In the genomic region with DNA sequence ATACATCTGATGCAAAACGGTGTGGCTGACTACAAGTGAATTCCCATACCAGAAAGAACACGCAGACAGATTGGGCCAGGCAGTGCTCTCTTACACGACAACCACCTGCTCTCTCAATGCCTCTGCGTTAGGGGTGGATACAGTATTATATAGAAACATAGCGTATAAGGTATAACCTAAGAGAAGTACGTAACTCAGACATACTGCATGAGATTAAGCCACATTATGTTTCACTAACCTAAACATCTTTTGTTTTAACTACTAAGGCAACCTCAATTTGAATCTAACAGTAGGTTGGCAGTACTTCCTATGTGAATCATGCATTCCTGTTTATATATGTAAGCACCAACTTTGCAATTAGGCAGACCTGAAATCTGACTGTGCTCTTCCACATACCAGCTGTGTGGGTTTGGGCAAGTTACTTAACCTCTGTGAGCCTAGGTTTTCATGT, we compare ENCODE assay signal across 11 cellular contexts. TPM values are rescaled to one million over a fixed set of nuclear protein-coding genes. Genes with fewer than 3 reads are reported as not detected.
DNase-seq lines count a peak whose midpoint lies in the region; ATAC-seq, FAIRE-seq and TF ChIP-seq lines count a peak whose summit lies in the region.
"Had no signal": no experiment of that assay in that cellular context is flagged by ENCODE, and none has a peak within 500 bp of the region (broad histone marks: within the 10 kb centered on the region; RNA-seq: fewer than 3 reads in every experiment).

No MANE protein-coding gene starts in this region.

- H3K36me3 Mint-ChIP-seq in activated naive CD4-positive, alpha-beta T cell treated with anti-CD3 and anti-CD28 coated beads, Interleukin-2, amount 10 ng/mL, durations not matched to agents 7 days and 5 days, result peaks cover 2% of the 10 kb centered on the region

- FAIRE-seq in RCC 7860 (lab: Jason Lieb, UNC), result peak; percentile 2

- peak; percentile 52 for DNase-seq in activated naive CD4-positive, alpha-beta T cell treated with Interleukin-2 at 50 U/mL for 16 hours
- DNase-seq in activated naive CD4-positive, alpha-beta T cell treated with anti-CD3 and anti-CD28 coated beads, Interleukin-2, amount 10 ng/mL, durations not matched to agents 7 days and 5 days, result no peak
- DNase-seq in RCC 7860 (ENCODE audit: low spot score) (peak; percentile 68), dermis microvascular lymphatic vessel endothelial cell (ENCODE audit: low read depth in 2 of 2) (peak; percentile 20 to 26), ureter (ENCODE audit: low spot score) (no peak), thyroid gland (no peak), iPS-NIHi7 (ENCODE audit: extremely low spot score) (no peak)
- peak; percentile 39 for DNase-seq in stimulated activated naive CD8-positive, alpha-beta T cell treated with anti-CD3 and anti-CD28 coated beads, Interleukin-15, Interleukin-2, amounts not matched to agents 100 U/mL and 50 U/mL, for 24 hours
- DNase-seq: left cardiac atrium, NCI-H446 treated with DMSO at 0.1 percent for 48 hours had no signal

- TF ChIP-seq POLR2A in thyroid gland (IDR thresholded peaks at IDR 0.05), result no peak

- no peak overlapping the region for H3K27ac Mint-ChIP-seq in activated naive CD4-positive, alpha-beta T cell treated with anti-CD3 and anti-CD28 coated beads, Interleukin-2, amount 10 ng/mL, durations not matched to agents 7 days and 5 days

- intact Hi-C loops in thyroid gland (cut with DNase I), result loop anchor here (10.0 kb wide), 1 partner anchor 160 kb away; no protein-coding TSS in a partner anchor

- H3K9me3 ChIP-seq in thyroid gland, result no peaks in the 10 kb centered on the region

- H3K27me3 Mint-ChIP-seq in activated naive CD4-positive, alpha-beta T cell treated with anti-CD3 and anti-CD28 coated beads, Interleukin-2, amount 10 ng/mL, durations not matched to agents 7 days and 5 days, result peaks cover 16% of the 10 kb centered on the region

- no peak overlapping the region for H3K27ac ChIP-seq in thyroid gland

- ATAC-seq in stimulated activated naive CD8-positive, alpha-beta T cell treated with anti-CD3 and anti-CD28 coated beads, Interleukin-15, Interleukin-2, amounts not matched to agents 100 U/mL and 50 U/mL, for 24 hours, result peak; percentile 87
- ATAC-seq: HCT116 had no signal

- no peak overlapping the region for H3K4me3 ChIP-seq in thyroid gland (replicated peaks in 1 of 3)

- H3K9me3 Mint-ChIP-seq in activated naive CD4-positive, alpha-beta T cell treated with anti-CD3 and anti-CD28 coated beads, Interleukin-2, amount 10 ng/mL, durations not matched to agents 7 days and 5 days, result no peaks in the 10 kb centered on the region

- peaks cover 2% of the 10 kb centered on the region for H3K4me1 Mint-ChIP-seq in activated naive CD4-positive, alpha-beta T cell treated with anti-CD3 and anti-CD28 coated beads, Interleukin-2, amount 10 ng/mL, durations not matched to agents 7 days and 5 days

- no peaks in the 10 kb centered on the region for H3K27me3 ChIP-seq in thyroid gland

- no peak for TF ChIP-seq CTCF in thyroid gland (IDR thresholded peaks at IDR 0.05)

- no peaks in the 10 kb centered on the region for H3K36me3 ChIP-seq in thyroid gland

- peaks cover 6 to 9% of the 10 kb centered on the region in 2 donors for H3K4me1 ChIP-seq in thyroid gland

- H3K4me3 Mint-ChIP-seq in activated naive CD4-positive, alpha-beta T cell treated with anti-CD3 and anti-CD28 coated beads, Interleukin-2, amount 10 ng/mL, durations not matched to agents 7 days and 5 days, result no peak overlapping the region

- 72 to 73% methylated on average over 6 of the region's 6 CpGs for WGBS in thyroid gland, 2 donors

- CTCF ChIA-PET in activated naive CD4-positive, alpha-beta T cell treated with anti-CD3 and anti-CD28 coated beads, Interleukin-2, amount 10 ng/mL, durations not matched to agents 7 days and 5 days (lab: Charles Lee), result interaction anchor here (0.6 to 6.5 kb wide), 4 partner anchors 12 to 1201 kb away, joined by 3 to 47 read pairs (median 3); no protein-coding TSS in a partner anchor

RNA-seq across cellular contexts. Expression of gene COA6, which starts 58.1 kb away (rescaled TPM):
- total RNA-seq in dermis microvascular lymphatic vessel endothelial cell (12.8 and 16.7 TPM in 2 replicates), ureter (18.2 TPM), thyroid gland (10 to 100 TPM in 3 of 4 donors, 1 to 10 TPM in 1; 8.2 to 32.4 (median 23.8) TPM)

Comparison
In these comparisons a context has a peak if more than half of its experiments do, and no peak if none do; other contexts are left out.
1. DNase-seq: peak in activated naive CD4-positive, alpha-beta T cell treated with Interleukin-2 at 50 U/mL for 16 hours (single experiment), RCC 7860 (single experiment), dermis microvascular lymphatic vessel endothelial cell (2 of 2) and stimulated activated naive CD8-positive, alpha-beta T cell treated with anti-CD3 and anti-CD28 coated beads, Interleukin-15, Interleukin-2, amounts not matched to agents 100 U/mL and 50 U/mL, for 24 hours (single experiment); none in activated naive CD4-positive, alpha-beta T cell treated with anti-CD3 and anti-CD28 coated beads, Interleukin-2, amount 10 ng/mL, durations not matched to agents 7 days and 5 days (single experiment), ureter (single experiment), thyroid gland (0 of 2) and iPS-NIHi7 (single experiment).